Comparison of ENCODE assay signal across 1 cellular context in genomic region chr9:35914307-35914807, GRCh38.
TF ChIP-seq lines count a peak whose summit lies in the region.

No MANE protein-coding gene starts in this region.

TF ChIP-seq in K562, 482 proteins besides CTCF, POLR2A, EP300 and RAD21 (continued from another document and continues in another):
- TF ChIP-seq PBX2 (CRISPR knock-in tag; IDR thresholded peaks at IDR 0.05; ENCODE audit: low read depth) (no peak), PBX2 (tag; conservative IDR thresholded peaks at IDR 0.05; ENCODE audit: low read depth) (no peak), SMC3 (conservative IDR thresholded peaks at IDR 0.05; ENCODE audit: insufficient read depth, low read depth, low read length) (no peak), TEAD4 (IDR thresholded peaks at IDR 0.05; ENCODE audit: low read length) (peak; percentile 71), TEAD4 (CRISPR knock-in tag; IDR thresholded peaks at IDR 0.05; ENCODE audit: borderline replicate concordance) (no peak), ZNF175 (CRISPR knock-in tag; IDR thresholded peaks at IDR 0.05; ENCODE audit: low read depth) (0 out of 2 replicates have a peak, but pooled peaks have one; percentile 35), TEAD1 (CRISPR knock-in tag; IDR thresholded peaks at IDR 0.05) (peak in 1 of 2 experiments; percentile 87; a peak in 2 of 4 replicates), ZNF592 (IDR thresholded peaks at IDR 0.05) (peak; percentile 92), ZNF639 (CRISPR knock-in tag; conservative IDR thresholded peaks at IDR 0.05 in 1 of 2, IDR thresholded peaks at IDR 0.05 in 1 of 2) (peak in 1 of 2 experiments; percentile 49; a peak in 1 of 4 replicates), SOX6 (IDR thresholded peaks at IDR 0.05) (peak; percentile 92), MNT (conservative IDR thresholded peaks at IDR 0.05) (0 out of 4 replicates have a peak, but pooled peaks of 1 of the 2 experiments have one; percentile 30), ZNF717 (CRISPR knock-in tag; IDR thresholded peaks at IDR 0.05) (no peak), ZNF780A (CRISPR knock-in tag; IDR thresholded peaks at IDR 0.05) (no peak), BDP1 (IDR thresholded peaks at IDR 0.05; ENCODE audit: insufficient read depth, insufficient read length) (no peak), MTA3 (IDR thresholded peaks at IDR 0.05; ENCODE audit: borderline replicate concordance) (peak; percentile 50; the same call in 1 of the 2 replicates), SMAD3 (CRISPR knock-in tag; conservative IDR thresholded peaks at IDR 0.05) (0 out of 2 replicates have a peak, but pooled peaks have one; percentile 39), HNRNPH1 (optimal IDR thresholded peaks at IDR 0.05; ENCODE audit: low read depth, low read length) (no peak), CXXC5 (CRISPR knock-in tag; IDR thresholded peaks at IDR 0.05) (peak; percentile 70), THAP7 (CRISPR knock-in tag; IDR thresholded peaks at IDR 0.05) (no peak), TAF1 (IDR thresholded peaks at IDR 0.05; ENCODE audit: control insufficient read depth, extremely low read depth, insufficient read depth, low read length, severe bottlenecking) (peak; percentile 47), PRDM10 (IDR thresholded peaks at IDR 0.05; ENCODE audit: partially characterized antibody) (peak; percentile 66), ZBTB11 (CRISPR knock-in tag; IDR thresholded peaks at IDR 0.05) (peak in 1 of 3 experiments; percentile 73; a peak in 2 of 6 replicates), LCOR (CRISPR knock-in tag; IDR thresholded peaks at IDR 0.05) (no peak), ZNF3 (CRISPR knock-in tag; IDR thresholded peaks at IDR 0.05) (no peak), AFF1 (IDR thresholded peaks at IDR 0.05; ENCODE audit: low read depth in 1 of 2, partially characterized antibody in 2 of 2) (no peak), MTA2 (IDR thresholded peaks at IDR 0.05; ENCODE audit: low read depth) (0 out of 2 replicates have a peak, but pooled peaks have one; percentile 32), MEF2A (IDR thresholded peaks at IDR 0.05; ENCODE audit: control insufficient read depth, low read depth, low read length) (0 out of 2 replicates have a peak, but pooled peaks have one; percentile 4), XRCC5 (IDR thresholded peaks at IDR 0.05; ENCODE audit: low read depth, low read length) (no peak), SP1 (CRISPR knock-in tag; IDR thresholded peaks at IDR 0.05) (peak; percentile 33; the same call in 1 of the 2 replicates), NFIC (IDR thresholded peaks at IDR 0.05) (0 out of 2 replicates have a peak, but pooled peaks have one; percentile 12), ZNF347 (CRISPR knock-in tag; IDR thresholded peaks at IDR 0.05; ENCODE audit: low read depth) (no peak), SIN3B (IDR thresholded peaks at IDR 0.05; ENCODE audit: low read depth) (no peak), RNF2 (IDR thresholded peaks at IDR 0.05) (peak; percentile 71; the same call in 1 of the 2 replicates), DPF2 (IDR thresholded peaks at IDR 0.05) (peak; percentile 70), MED1 (CRISPR knock-in tag; IDR thresholded peaks at IDR 0.05; ENCODE audit: borderline replicate concordance) (no peak), ETV1 (tag; conservative IDR thresholded peaks at IDR 0.05; ENCODE audit: low read depth) (peak; percentile 85), CBX1 (IDR thresholded peaks at IDR 0.05; ENCODE audit: low read depth) (peak; percentile 82; the same call in 1 of the 2 replicates)
